10 cellular contexts compared by ENCODE assay signal in the genomic region with DNA sequence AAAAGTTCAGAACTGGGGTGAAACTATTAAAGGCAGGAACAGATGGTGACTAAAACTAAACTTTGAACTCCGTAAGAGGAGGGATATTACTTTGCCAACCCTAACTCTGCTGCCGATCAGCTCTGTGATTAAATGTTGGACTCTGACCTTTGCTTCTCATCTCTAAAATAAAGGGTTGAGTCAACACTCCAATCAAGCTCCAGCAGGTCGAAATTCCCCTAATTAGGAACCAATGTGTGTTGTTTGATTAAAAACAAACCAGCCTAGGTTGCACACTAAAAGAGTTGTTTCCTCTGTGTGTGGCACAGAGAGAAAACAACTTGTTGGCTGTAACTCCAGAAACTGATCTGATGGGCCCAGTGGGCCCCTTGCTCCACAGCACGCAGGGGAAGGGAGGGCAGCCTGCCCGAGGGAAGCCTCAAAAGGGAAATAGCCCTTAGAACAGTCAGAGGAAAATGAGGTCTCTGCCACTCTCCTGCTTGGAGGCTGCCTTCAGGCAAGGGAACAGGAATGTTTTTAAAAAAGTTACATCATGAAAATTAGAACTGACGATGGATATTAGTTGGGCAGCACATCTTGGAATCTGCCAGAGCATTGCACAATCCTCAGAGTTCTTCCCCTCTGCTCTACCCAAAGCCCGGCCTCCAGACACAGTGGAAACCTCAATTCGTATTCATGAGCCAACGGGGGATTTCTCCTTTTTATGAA.
A peak's percentile ranks its signal among the peaks of the same experiment; 100 is the strongest.
DNase-seq lines count a peak whose midpoint lies in the region; ATAC-seq and TF ChIP-seq lines count a peak whose summit lies in the region.
"Had no signal": no experiment of that assay in that cellular context is flagged by ENCODE, and none has a peak within 500 bp of the region (broad histone marks: within the 10 kb centered on the region; RNA-seq: fewer than 3 reads in every experiment).

No MANE protein-coding gene starts in this region.

- no peaks in the 10 kb centered on the region for H3K4me1 ChIP-seq in prostate gland (replicated peaks)

- ATAC-seq in GM18909 (IDR thresholded peaks at IDR 0.05; ENCODE audit: poor library complexity, unreplicated experiment) (no peak), HG03095 (IDR thresholded peaks at IDR 0.05; ENCODE audit: unreplicated experiment) (no peak), HG03025 (IDR thresholded peaks at IDR 0.05; ENCODE audit: low FRiP score, unreplicated experiment) (no peak), GM19328 (IDR thresholded peaks at IDR 0.05; ENCODE audit: unreplicated experiment) (no peak)

- no peak for TF ChIP-seq POLR2A in prostate gland (IDR thresholded peaks at IDR 0.05)

- intact Hi-C loops in prostate gland (cut with DNase I): loop anchor here (10.0 kb wide), 1 partner anchor 72 kb away; a partner anchor contains a TSS

- peak; percentile 38 for DNase-seq in COLO668 (lab: John Stamatoyannopoulos, UW; ENCODE audit: unreplicated experiment)
- peak; percentile 70 for DNase-seq in SK-N-MC (ENCODE audit: low read depth, low spot score)
- peak; percentile 76 for DNase-seq in fibroblast of the conjunctiva (ENCODE audit: low read depth)
- DNase-seq in prostate gland (ENCODE audit: low spot score): peak; percentile 10
- DNase-seq: DMS79, NCI-H524 had no signal

- 46% methylated on average over 9 of the region's 9 CpGs for WGBS in prostate gland

- no peaks in the 10 kb centered on the region for H3K9me3 ChIP-seq in SK-N-MC (ENCODE audit: low read depth, low read length)
- H3K9me3 ChIP-seq in prostate gland: no peaks in the 10 kb centered on the region

- no peaks in the 10 kb centered on the region for H3K27me3 ChIP-seq in prostate gland (replicated peaks; ENCODE audit: insufficient read depth)

- TF ChIP-seq CTCF in prostate gland (IDR thresholded peaks at IDR 0.05): no peak

- no peaks in the 10 kb centered on the region for H3K36me3 ChIP-seq in SK-N-MC (ENCODE audit: insufficient read depth, low read length)
- H3K36me3 ChIP-seq in prostate gland: no peaks in the 10 kb centered on the region

- peak overlapping the region; percentile 4 for H3K9ac ChIP-seq in SK-N-MC (ENCODE audit: insufficient read length)

- H3K27ac ChIP-seq in SK-N-MC (peak overlapping the region; percentile 81), prostate gland (peak overlapping the region; percentile 63 to 70)

- peak overlapping the region; percentile 69 for H3K4me3 ChIP-seq in SK-N-MC
- H3K4me3 ChIP-seq in prostate gland: no peak overlapping the region

Comparison
In these comparisons a context has a peak if more than half of its experiments do, and no peak if none do; other contexts are left out.
1. DNase-seq: peak in every context shown above with its lines; median percentile 76 in fibroblast of the conjunctiva; 70 in SK-N-MC; 38 in COLO668; 10 in prostate gland.